1 cellular context compared by ENCODE assay signal in genomic region chr15:45417303-45417950, GRCh38.
A peak's percentile ranks its signal among the peaks of the same experiment; 100 is the strongest.
TF ChIP-seq lines count a peak whose summit lies in the region.

No MANE protein-coding gene starts in this region.

TF ChIP-seq in K562, 482 proteins besides CTCF, POLR2A, EP300 and RAD21 (continued from another document and continues in another):
- TF ChIP-seq, protein P1, sequence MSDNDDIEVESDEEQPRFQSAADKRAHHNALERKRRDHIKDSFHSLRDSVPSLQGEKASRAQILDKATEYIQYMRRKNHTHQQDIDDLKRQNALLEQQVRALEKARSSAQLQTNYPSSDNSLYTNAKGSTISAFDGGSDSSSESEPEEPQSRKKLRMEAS (CRISPR knock-in tag; IDR thresholded peaks at IDR 0.05) = no peak
- TF ChIP-seq ZKSCAN8 (CRISPR knock-in tag; IDR thresholded peaks at IDR 0.05) = no peak; the same call in 1 of the 2 replicates
- no peak for TF ChIP-seq HOMEZ (CRISPR knock-in tag; IDR thresholded peaks at IDR 0.05)
- peak; percentile 95 for TF ChIP-seq TCF3 (CRISPR knock-in tag; IDR thresholded peaks at IDR 0.05)
- TF ChIP-seq, protein P2, sequence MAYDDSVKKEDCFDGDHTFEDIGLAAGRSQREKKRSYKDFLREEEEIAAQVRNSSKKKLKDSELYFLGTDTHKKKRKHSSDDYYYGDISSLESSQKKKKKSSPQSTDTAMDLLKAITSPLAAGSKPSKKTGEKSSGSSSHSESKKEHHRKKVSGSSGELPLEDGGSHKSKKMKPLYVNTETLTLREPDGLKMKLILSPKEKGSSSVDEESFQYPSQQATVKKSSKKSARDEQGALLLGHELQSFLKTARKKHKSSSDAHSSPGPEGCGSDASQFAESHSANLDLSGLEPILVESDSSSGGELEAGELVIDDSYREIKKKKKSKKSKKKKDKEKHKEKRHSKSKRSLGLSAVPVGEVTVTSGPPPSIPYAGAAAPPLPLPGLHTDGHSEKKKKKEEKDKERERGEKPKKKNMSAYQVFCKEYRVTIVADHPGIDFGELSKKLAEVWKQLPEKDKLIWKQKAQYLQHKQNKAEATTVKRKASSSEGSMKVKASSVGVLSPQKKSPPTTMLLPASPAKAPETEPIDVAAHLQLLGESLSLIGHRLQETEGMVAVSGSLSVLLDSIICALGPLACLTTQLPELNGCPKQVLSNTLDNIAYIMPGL (CRISPR knock-in tag; IDR thresholded peaks at IDR 0.05) = no peak
- peak; percentile 86 for TF ChIP-seq SOX6 (IDR thresholded peaks at IDR 0.05)
- no peak for TF ChIP-seq ZNF146 (CRISPR knock-in tag; IDR thresholded peaks at IDR 0.05; ENCODE audit: unreplicated experiment)
- TF ChIP-seq TCFL5 (CRISPR knock-in tag; conservative IDR thresholded peaks at IDR 0.05) = no peak
- TF ChIP-seq MYNN (IDR thresholded peaks at IDR 0.05) = no peak
- TF ChIP-seq MYNN (CRISPR knock-in tag; IDR thresholded peaks at IDR 0.05) = no peak
- TF ChIP-seq OTX1 (CRISPR knock-in tag; IDR thresholded peaks at IDR 0.05) = no peak
- no peak for TF ChIP-seq ZNF445 (CRISPR knock-in tag; IDR thresholded peaks at IDR 0.05; ENCODE audit: low read depth)
- TF ChIP-seq HLTF (IDR thresholded peaks at IDR 0.05) = peak; percentile 67; the same call in 1 of the 2 replicates
- TF ChIP-seq SMAD1 (IDR thresholded peaks at IDR 0.05; ENCODE audit: low read depth, low read length, partially characterized antibody) = peak; percentile 36
- TF ChIP-seq RHOXF2B (CRISPR knock-in tag; conservative IDR thresholded peaks at IDR 0.05) = no peak
- peak; percentile 98 for TF ChIP-seq DPF2 (IDR thresholded peaks at IDR 0.05)
- no peak for TF ChIP-seq RBM34 (IDR thresholded peaks at IDR 0.05; ENCODE audit: borderline replicate concordance, insufficient read depth, low read length)
- TF ChIP-seq PRDM10 (IDR thresholded peaks at IDR 0.05; ENCODE audit: partially characterized antibody) = no peak
- TF ChIP-seq NR2F6 (CRISPR knock-in tag; IDR thresholded peaks at IDR 0.05) = no peak
- peak; percentile 99 for TF ChIP-seq KDM1A (IDR thresholded peaks at IDR 0.05)
- no peak for TF ChIP-seq ERF (CRISPR knock-in tag; IDR thresholded peaks at IDR 0.05)
- no peak for TF ChIP-seq KAT2B (IDR thresholded peaks at IDR 0.05; ENCODE audit: low read depth, low read length)
- peak; percentile 70; the same call in 1 of the 2 replicates for TF ChIP-seq ZNF644 (tag; IDR thresholded peaks at IDR 0.05; ENCODE audit: low read depth)
- TF ChIP-seq CEBPB (tag; IDR thresholded peaks at IDR 0.05) = peak; percentile 79
- no peak for TF ChIP-seq ZFP91 (CRISPR knock-in tag; IDR thresholded peaks at IDR 0.05)
- TF ChIP-seq CEBPG (CRISPR knock-in tag; IDR thresholded peaks at IDR 0.05) = no peak
- peak; percentile 11 to 76; a peak in 2 of 4 replicates for TF ChIP-seq CEBPG (tag; conservative IDR thresholded peaks at IDR 0.05 in 1 of 2, IDR thresholded peaks at IDR 0.05 in 1 of 2)
- peak; percentile 95 for TF ChIP-seq CBFA2T2 (conservative IDR thresholded peaks at IDR 0.05)
- no peak for TF ChIP-seq ZEB2 (IDR thresholded peaks at IDR 0.05)
- no peak for TF ChIP-seq FOXJ3 (CRISPR knock-in tag; IDR thresholded peaks at IDR 0.05)
- TF ChIP-seq MTA2 (IDR thresholded peaks at IDR 0.05; ENCODE audit: low read depth) = peak; percentile 94
- TF ChIP-seq PURB (CRISPR knock-in tag; IDR thresholded peaks at IDR 0.05; ENCODE audit: low read depth) = no peak
- TF ChIP-seq CHAMP1 (IDR thresholded peaks at IDR 0.05) = peak; percentile 75; the same call in 1 of the 2 replicates
- TF ChIP-seq LCOR (CRISPR knock-in tag; IDR thresholded peaks at IDR 0.05) = no peak
- TF ChIP-seq ETV1 (tag; conservative IDR thresholded peaks at IDR 0.05; ENCODE audit: low read depth) = no peak
- TF ChIP-seq VEZF1 (CRISPR knock-in tag; IDR thresholded peaks at IDR 0.05) = peak; percentile 38; the same call in 1 of the 2 replicates
- peak; percentile 65; the same call in 1 of the 2 replicates for TF ChIP-seq SMAD3 (CRISPR knock-in tag; conservative IDR thresholded peaks at IDR 0.05)
- TF ChIP-seq, protein P3, sequence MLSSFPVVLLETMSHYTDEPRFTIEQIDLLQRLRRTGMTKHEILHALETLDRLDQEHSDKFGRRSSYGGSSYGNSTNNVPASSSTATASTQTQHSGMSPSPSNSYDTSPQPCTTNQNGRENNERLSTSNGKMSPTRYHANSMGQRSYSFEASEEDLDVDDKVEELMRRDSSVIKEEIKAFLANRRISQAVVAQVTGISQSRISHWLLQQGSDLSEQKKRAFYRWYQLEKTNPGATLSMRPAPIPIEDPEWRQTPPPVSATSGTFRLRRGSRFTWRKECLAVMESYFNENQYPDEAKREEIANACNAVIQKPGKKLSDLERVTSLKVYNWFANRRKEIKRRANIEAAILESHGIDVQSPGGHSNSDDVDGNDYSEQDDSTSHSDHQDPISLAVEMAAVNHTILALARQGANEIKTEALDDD (IDR thresholded peaks at IDR 0.05) = peak; percentile 70; the same call in 1 of the 2 replicates
- 0 out of 4 replicates have a peak, but pooled peaks of 1 of the 2 experiments have one; percentile 54 for TF ChIP-seq ZNF318 (IDR thresholded peaks at IDR 0.05; ENCODE audit: borderline replicate concordance in 1 of 2, low read depth in 1 of 2)
- no peak for TF ChIP-seq LARP7 (IDR thresholded peaks at IDR 0.05)
- TF ChIP-seq RBM15 (IDR thresholded peaks at IDR 0.05; ENCODE audit: insufficient read depth, low read length) = no peak
